10 cellular contexts compared by ENCODE assay signal in the genomic region with DNA sequence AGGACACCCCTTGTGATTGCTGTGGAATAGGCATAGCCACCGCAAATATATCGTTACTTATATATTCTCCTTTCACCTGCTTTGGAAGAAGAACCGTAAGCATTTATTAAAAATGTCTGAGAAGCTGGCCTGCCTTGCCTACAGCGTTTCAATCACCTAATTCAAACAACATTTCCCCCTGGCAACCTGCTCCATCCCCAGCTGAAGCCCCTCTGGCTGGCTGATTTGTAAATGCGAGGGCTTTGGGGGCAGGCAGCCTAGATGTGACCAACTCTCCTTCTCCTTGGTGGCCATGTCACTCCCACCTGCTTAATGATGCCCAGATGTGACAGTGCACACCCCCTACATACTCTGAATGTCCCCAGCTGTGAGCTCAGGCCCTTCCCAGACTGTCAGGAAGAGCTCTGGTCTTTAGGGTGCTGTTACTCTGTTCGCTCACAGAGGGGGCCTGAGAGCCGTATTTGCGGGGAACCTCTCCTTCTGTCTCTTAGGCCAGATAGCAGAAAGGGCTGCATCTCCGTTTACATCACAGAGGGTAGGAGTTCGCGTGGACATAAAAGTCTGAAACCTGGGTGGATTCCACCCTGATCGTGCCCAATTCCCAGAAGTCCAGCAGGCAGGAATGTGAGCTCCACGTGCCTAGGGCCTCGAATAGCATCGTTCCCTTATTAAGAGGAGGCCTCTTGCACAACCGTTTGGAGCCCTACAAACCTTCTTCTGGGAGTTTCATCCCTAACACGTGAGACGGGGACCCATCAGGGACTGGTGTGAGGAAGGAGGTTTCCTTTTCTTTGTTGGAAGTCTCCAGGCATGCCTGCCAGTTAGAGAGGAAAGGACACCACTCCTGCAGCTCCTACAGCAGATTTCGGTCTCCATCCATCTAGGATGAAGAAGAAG. TPM values are rescaled to one million over a fixed set of nuclear protein-coding genes. Genes with fewer than 3 reads are reported as not detected.
DNase-seq lines count a peak whose midpoint lies in the region; ATAC-seq and TF ChIP-seq lines count a peak whose summit lies in the region.
"Had no signal": no experiment of that assay in that cellular context is flagged by ENCODE, and none has a peak within 500 bp of the region (broad histone marks: within the 10 kb centered on the region; RNA-seq: fewer than 3 reads in every experiment).

No MANE protein-coding gene starts in this region.

- H3K9me3 ChIP-seq in OCI-LY1 (ENCODE audit: low read length) (no peaks in the 10 kb centered on the region), tibial nerve (no peaks in the 10 kb centered on the region)
- H3K9me3 ChIP-seq: tibial artery had no signal

- H3K79me2 ChIP-seq in OCI-LY1 (ENCODE audit: insufficient read depth, low read length): no peaks in the 10 kb centered on the region

- H3K27me3 ChIP-seq in OCI-LY1 (ENCODE audit: insufficient read depth, low read length) (no peaks in the 10 kb centered on the region; the same call in 1 of the 2 replicates), tibial nerve (peaks cover 0 to 37% of the 10 kb centered on the region in 2 donors)

- H3K4me3 Mint-ChIP-seq in chondrocyte (ENCODE audit: unreplicated experiment): no peak overlapping the region

- no peaks in the 10 kb centered on the region for H3K4me1 ChIP-seq in OCI-LY1 (ENCODE audit: insufficient read depth, low read length, severe bottlenecking)
- peaks cover 0 to 41% (median 20%) of the 10 kb centered on the region in 4 donors for H3K4me1 ChIP-seq in tibial nerve

- H3K36me3 Mint-ChIP-seq in chondrocyte (ENCODE audit: low read depth): no peaks in the 10 kb centered on the region

- no peaks in the 10 kb centered on the region for H3K9me2 ChIP-seq in OCI-LY1 (ENCODE audit: low read depth, low read length)

- H3K27ac ChIP-seq in OCI-LY1 (ENCODE audit: low read depth, low read length, poor library complexity, severe bottlenecking) (no peak overlapping the region), tibial nerve (no peak overlapping the region)
- H3K27ac ChIP-seq: skin epidermis, tibial artery had no signal

- peaks cover 24% of the 10 kb centered on the region for H3K27me3 Mint-ChIP-seq in chondrocyte (ENCODE audit: low read depth)

- H3K4me1 Mint-ChIP-seq in chondrocyte (ENCODE audit: low read depth): peaks cover 23% of the 10 kb centered on the region

- no peak overlapping the region for H3K27ac Mint-ChIP-seq in chondrocyte (ENCODE audit: unreplicated experiment)

- H3K36me3 ChIP-seq in OCI-LY1 (ENCODE audit: insufficient read depth, low read length) (no peaks in the 10 kb centered on the region), tibial nerve (no peaks in the 10 kb centered on the region)
- H3K36me3 ChIP-seq: tibial artery had no signal

- no peaks in the 10 kb centered on the region for H4K20me1 ChIP-seq in OCI-LY1 (ENCODE audit: insufficient read depth, low read length)

- H3F3A ChIP-seq in OCI-LY1 (ENCODE audit: insufficient read depth, low read length): no peaks in the 10 kb centered on the region

- H3K9me3 Mint-ChIP-seq in chondrocyte (ENCODE audit: low read depth): no peaks in the 10 kb centered on the region

- 71 to 75% methylated on average over 19 of the region's 19 CpGs for WGBS in tibial nerve, 2 donors

- no peak overlapping the region for H3K4me3 ChIP-seq in OCI-LY1 (ENCODE audit: low read depth, low read length, poor library complexity, severe bottlenecking)
- H3K4me3 ChIP-seq in tibial nerve: no peak overlapping the region
- H3K4me3 ChIP-seq: skin epidermis, tibial artery had no signal

- no peak for TF ChIP-seq EP300 in tibial nerve (IDR thresholded peaks at IDR 0.05)

- peak; percentile 24; the same call in 1 of the 2 replicates for TF ChIP-seq CTCF in OCI-LY1 (IDR thresholded peaks at IDR 0.05; ENCODE audit: low read length)
- TF ChIP-seq CTCF in chondrocyte (IDR thresholded peaks at IDR 0.05): peak; percentile 52
- peak in 3 of 5 experiments; percentile 7 to 24 (median 10) for TF ChIP-seq CTCF in tibial nerve (IDR thresholded peaks at IDR 0.05)

- ATAC-seq in GM21381 (IDR thresholded peaks at IDR 0.05; ENCODE audit: unreplicated experiment): no peak

- H2AFZ ChIP-seq in OCI-LY1 (ENCODE audit: low read length): no peak overlapping the region

- no peak for TF ChIP-seq POLR2A in tibial nerve (IDR thresholded peaks at IDR 0.05)

- H3K4me2 ChIP-seq in OCI-LY1 (ENCODE audit: low read length): no peak overlapping the region

- DNase-seq in activated gamma-delta T cell treated with Interleukin-2 at 50 U/mL for 16 hours (peak; percentile 25), activated gamma-delta T cell (lab: John Stamatoyannopoulos, UW) (no peak), chondrocyte (ENCODE audit: low spot score) (no peak), tibial nerve (ENCODE audit: low spot score in 2 of 2) (no peak), OCI-M2 (lab: John Stamatoyannopoulos, UW; ENCODE audit: unreplicated experiment) (no peak), DMS79 (lab: John Stamatoyannopoulos, UW) (no peak)
- DNase-seq: tibial artery had no signal

- H3K9ac ChIP-seq in OCI-LY1 (ENCODE audit: low read length): no peak overlapping the region

RNA-seq across cellular contexts. Expression of gene SDK2, which starts 2.4 kb away (rescaled TPM):
- total RNA-seq in chondrocyte (15.8 to 38.5 TPM (median 16.2 TPM) in 3 replicates), tibial nerve (1 to 10 TPM; 3.1 to 6.3 (median 4.6) TPM)
